ENCODE assay signal across 1 cellular context in the genomic region with DNA sequence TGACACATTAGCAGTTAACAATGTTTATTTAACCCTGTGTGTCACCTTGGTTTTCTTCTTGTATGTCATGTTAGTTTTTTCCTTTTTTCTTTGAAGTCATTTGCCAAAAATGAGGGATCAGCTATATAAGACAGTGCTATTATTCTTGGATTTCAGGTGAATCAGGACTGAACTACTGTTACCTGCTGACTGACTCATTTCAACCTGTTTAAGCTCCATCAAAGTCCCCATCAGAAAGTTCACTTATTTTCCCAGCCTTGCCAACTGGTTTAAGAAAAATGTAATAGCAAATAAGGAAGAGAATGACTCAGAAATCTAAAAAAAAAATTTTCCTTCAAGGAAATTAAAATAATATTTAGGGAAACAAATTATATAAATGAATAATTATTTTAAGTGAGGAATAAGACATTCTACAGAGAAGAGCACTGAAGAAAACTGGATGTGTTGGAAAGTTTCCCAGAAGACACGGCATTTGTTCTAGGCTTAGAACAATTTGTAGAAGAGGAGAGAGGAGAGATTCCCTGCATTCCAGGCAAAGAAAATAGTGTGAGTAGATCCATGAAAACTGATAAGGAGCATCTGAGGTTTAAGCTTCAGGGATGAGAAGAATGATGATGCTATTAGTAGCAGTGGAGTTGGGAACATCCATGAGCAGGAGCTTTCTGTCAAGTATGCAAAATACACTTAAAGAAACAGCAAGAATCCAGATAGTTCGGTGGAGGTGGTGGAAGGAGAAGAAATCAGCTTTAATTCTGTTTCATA.
TF ChIP-seq lines count a peak whose summit lies in the region.

No MANE protein-coding gene starts in this region.

TF ChIP-seq in GM23338, 12 proteins besides CTCF, POLR2A, EP300 and RAD21 (continued from another document):
- TF ChIP-seq, protein P1, sequence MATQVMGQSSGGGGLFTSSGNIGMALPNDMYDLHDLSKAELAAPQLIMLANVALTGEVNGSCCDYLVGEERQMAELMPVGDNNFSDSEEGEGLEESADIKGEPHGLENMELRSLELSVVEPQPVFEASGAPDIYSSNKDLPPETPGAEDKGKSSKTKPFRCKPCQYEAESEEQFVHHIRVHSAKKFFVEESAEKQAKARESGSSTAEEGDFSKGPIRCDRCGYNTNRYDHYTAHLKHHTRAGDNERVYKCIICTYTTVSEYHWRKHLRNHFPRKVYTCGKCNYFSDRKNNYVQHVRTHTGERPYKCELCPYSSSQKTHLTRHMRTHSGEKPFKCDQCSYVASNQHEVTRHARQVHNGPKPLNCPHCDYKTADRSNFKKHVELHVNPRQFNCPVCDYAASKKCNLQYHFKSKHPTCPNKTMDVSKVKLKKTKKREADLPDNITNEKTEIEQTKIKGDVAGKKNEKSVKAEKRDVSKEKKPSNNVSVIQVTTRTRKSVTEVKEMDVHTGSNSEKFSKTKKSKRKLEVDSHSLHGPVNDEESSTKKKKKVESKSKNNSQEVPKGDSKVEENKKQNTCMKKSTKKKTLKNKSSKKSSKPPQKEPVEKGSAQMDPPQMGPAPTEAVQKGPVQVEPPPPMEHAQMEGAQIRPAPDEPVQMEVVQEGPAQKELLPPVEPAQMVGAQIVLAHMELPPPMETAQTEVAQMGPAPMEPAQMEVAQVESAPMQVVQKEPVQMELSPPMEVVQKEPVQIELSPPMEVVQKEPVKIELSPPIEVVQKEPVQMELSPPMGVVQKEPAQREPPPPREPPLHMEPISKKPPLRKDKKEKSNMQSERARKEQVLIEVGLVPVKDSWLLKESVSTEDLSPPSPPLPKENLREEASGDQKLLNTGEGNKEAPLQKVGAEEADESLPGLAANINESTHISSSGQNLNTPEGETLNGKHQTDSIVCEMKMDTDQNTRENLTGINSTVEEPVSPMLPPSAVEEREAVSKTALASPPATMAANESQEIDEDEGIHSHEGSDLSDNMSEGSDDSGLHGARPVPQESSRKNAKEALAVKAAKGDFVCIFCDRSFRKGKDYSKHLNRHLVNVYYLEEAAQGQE (IDR thresholded peaks at IDR 0.05; ENCODE audit: unreplicated experiment): no peak
- TF ChIP-seq STAT1 (IDR thresholded peaks at IDR 0.05; ENCODE audit: unreplicated experiment) (no peak), EZH2phosphoT487 (IDR thresholded peaks at IDR 0.05; ENCODE audit: unreplicated experiment) (no peak), NANOG (IDR thresholded peaks at IDR 0.05; ENCODE audit: borderline replicate concordance) (no peak)
